Comparison of ENCODE assay signal across 2 cellular contexts in genomic region chr3:160052385-160053047, GRCh38.
TF ChIP-seq lines count a peak whose summit lies in the region.

No MANE protein-coding gene starts in this region.

TF ChIP-seq in GM23338, 12 proteins besides CTCF, POLR2A, EP300 and RAD21:
- TF ChIP-seq REST (IDR thresholded peaks at IDR 0.05; ENCODE audit: unreplicated experiment): no peak
- TF ChIP-seq ETS1 (IDR thresholded peaks at IDR 0.05): no peak
- TF ChIP-seq ZNF331 (CRISPR knock-in tag; IDR thresholded peaks at IDR 0.05; ENCODE audit: low read depth): no peak
- no peak for TF ChIP-seq EZH2 (IDR thresholded peaks at IDR 0.05; ENCODE audit: low read depth, unreplicated experiment)
- TF ChIP-seq ZNF114 (CRISPR knock-in tag; IDR thresholded peaks at IDR 0.05): no peak
- no peak for TF ChIP-seq NANOG (IDR thresholded peaks at IDR 0.05; ENCODE audit: borderline replicate concordance)
- TF ChIP-seq STAT1 (IDR thresholded peaks at IDR 0.05; ENCODE audit: unreplicated experiment): no peak
- TF ChIP-seq, protein P1, sequence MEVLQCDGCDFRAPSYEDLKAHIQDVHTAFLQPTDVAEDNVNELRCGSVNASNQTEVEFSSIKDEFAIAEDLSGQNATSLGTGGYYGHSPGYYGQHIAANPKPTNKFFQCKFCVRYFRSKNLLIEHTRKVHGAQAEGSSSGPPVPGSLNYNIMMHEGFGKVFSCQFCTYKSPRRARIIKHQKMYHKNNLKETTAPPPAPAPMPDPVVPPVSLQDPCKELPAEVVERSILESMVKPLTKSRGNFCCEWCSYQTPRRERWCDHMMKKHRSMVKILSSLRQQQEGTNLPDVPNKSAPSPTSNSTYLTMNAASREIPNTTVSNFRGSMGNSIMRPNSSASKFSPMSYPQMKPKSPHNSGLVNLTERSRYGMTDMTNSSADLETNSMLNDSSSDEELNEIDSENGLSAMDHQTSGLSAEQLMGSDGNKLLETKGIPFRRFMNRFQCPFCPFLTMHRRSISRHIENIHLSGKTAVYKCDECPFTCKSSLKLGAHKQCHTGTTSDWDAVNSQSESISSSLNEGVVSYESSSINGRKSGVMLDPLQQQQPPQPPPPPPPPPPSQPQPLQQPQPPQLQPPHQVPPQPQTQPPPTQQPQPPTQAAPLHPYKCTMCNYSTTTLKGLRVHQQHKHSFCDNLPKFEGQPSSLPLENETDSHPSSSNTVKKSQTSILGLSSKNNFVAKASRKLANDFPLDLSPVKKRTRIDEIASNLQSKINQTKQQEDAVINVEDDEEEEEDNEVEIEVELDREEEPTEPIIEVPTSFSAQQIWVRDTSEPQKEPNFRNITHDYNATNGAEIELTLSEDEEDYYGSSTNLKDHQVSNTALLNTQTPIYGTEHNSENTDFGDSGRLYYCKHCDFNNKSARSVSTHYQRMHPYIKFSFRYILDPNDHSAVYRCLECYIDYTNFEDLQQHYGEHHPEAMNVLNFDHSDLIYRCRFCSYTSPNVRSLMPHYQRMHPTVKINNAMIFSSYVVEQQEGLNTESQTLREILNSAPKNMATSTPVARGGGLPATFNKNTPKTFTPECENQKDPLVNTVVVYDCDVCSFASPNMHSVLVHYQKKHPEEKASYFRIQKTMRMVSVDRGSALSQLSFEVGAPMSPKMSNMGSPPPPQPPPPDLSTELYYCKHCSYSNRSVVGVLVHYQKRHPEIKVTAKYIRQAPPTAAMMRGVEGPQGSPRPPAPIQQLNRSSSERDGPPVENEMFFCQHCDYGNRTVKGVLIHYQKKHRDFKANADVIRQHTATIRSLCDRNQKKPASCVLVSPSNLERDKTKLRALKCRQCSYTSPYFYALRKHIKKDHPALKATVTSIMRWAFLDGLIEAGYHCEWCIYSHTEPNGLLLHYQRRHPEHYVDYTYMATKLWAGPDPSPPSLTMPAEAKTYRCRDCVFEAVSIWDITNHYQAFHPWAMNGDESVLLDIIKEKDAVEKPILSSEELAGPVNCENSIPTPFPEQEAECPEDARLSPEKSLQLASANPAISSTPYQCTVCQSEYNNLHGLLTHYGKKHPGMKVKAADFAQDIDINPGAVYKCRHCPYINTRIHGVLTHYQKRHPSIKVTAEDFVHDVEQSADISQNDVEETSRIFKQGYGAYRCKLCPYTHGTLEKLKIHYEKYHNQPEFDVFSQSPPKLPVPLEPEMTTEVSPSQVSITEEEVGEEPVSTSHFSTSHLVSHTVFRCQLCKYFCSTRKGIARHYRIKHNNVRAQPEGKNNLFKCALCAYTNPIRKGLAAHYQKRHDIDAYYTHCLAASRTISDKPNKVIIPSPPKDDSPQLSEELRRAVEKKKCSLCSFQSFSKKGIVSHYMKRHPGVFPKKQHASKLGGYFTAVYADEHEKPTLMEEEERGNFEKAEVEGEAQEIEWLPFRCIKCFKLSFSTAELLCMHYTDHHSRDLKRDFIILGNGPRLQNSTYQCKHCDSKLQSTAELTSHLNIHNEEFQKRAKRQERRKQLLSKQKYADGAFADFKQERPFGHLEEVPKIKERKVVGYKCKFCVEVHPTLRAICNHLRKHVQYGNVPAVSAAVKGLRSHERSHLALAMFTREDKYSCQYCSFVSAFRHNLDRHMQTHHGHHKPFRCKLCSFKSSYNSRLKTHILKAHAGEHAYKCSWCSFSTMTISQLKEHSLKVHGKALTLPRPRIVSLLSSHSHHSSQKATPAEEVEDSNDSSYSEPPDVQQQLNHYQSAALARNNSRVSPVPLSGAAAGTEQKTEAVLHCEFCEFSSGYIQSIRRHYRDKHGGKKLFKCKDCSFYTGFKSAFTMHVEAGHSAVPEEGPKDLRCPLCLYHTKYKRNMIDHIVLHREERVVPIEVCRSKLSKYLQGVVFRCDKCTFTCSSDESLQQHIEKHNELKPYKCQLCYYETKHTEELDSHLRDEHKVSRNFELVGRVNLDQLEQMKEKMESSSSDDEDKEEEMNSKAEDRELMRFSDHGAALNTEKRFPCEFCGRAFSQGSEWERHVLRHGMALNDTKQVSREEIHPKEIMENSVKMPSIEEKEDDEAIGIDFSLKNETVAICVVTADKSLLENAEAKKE (CRISPR knock-in tag; IDR thresholded peaks at IDR 0.05): no peak
- no peak for TF ChIP-seq EZH2phosphoT487 (IDR thresholded peaks at IDR 0.05; ENCODE audit: unreplicated experiment)
- TF ChIP-seq POLR2AphosphoS5 (IDR thresholded peaks at IDR 0.05; ENCODE audit: low read depth): no peak
- TF ChIP-seq CREB1 (CRISPR knock-in tag; IDR thresholded peaks at IDR 0.05; ENCODE audit: low read depth): no peak
- no peak for TF ChIP-seq JUNB (IDR thresholded peaks at IDR 0.05; ENCODE audit: unreplicated experiment)

TF ChIP-seq in K562, 482 proteins besides CTCF, POLR2A, EP300 and RAD21 (continued from another document):
- TF ChIP-seq, protein P2, sequence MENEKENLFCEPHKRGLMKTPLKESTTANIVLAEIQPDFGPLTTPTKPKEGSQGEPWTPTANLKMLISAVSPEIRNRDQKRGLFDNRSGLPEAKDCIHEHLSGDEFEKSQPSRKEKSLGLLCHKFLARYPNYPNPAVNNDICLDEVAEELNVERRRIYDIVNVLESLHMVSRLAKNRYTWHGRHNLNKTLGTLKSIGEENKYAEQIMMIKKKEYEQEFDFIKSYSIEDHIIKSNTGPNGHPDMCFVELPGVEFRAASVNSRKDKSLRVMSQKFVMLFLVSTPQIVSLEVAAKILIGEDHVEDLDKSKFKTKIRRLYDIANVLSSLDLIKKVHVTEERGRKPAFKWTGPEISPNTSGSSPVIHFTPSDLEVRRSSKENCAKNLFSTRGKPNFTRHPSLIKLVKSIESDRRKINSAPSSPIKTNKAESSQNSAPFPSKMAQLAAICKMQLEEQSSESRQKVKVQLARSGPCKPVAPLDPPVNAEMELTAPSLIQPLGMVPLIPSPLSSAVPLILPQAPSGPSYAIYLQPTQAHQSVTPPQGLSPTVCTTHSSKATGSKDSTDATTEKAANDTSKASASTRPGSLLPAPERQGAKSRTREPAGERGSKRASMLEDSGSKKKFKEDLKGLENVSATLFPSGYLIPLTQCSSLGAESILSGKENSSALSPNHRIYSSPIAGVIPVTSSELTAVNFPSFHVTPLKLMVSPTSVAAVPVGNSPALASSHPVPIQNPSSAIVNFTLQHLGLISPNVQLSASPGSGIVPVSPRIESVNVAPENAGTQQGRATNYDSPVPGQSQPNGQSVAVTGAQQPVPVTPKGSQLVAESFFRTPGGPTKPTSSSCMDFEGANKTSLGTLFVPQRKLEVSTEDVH (IDR thresholded peaks at IDR 0.05; ENCODE audit: low read depth, partially characterized antibody): no peak
- TF ChIP-seq, protein P3, sequence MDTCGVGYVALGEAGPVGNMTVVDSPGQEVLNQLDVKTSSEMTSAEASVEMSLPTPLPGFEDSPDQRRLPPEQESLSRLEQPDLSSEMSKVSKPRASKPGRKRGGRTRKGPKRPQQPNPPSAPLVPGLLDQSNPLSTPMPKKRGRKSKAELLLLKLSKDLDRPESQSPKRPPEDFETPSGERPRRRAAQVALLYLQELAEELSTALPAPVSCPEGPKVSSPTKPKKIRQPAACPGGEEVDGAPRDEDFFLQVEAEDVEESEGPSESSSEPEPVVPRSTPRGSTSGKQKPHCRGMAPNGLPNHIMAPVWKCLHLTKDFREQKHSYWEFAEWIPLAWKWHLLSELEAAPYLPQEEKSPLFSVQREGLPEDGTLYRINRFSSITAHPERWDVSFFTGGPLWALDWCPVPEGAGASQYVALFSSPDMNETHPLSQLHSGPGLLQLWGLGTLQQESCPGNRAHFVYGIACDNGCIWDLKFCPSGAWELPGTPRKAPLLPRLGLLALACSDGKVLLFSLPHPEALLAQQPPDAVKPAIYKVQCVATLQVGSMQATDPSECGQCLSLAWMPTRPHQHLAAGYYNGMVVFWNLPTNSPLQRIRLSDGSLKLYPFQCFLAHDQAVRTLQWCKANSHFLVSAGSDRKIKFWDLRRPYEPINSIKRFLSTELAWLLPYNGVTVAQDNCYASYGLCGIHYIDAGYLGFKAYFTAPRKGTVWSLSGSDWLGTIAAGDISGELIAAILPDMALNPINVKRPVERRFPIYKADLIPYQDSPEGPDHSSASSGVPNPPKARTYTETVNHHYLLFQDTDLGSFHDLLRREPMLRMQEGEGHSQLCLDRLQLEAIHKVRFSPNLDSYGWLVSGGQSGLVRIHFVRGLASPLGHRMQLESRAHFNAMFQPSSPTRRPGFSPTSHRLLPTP (IDR thresholded peaks at IDR 0.05; ENCODE audit: borderline replicate concordance, extremely low read depth, insufficient read length): no peak
- TF ChIP-seq ZBTB7A (IDR thresholded peaks at IDR 0.05; ENCODE audit: borderline replicate concordance, control insufficient read depth, low read depth, low read length) (no peak), ZBED1 (IDR thresholded peaks at IDR 0.05) (no peak), NR3C1 (CRISPR knock-in tag; IDR thresholded peaks at IDR 0.05) (no peak), BCOR (IDR thresholded peaks at IDR 0.05) (no peak), ZNF655 (CRISPR knock-in tag; IDR thresholded peaks at IDR 0.05) (no peak), BCL6 (CRISPR knock-in tag; IDR thresholded peaks at IDR 0.05) (no peak), ZNF707 (CRISPR knock-in tag; conservative IDR thresholded peaks at IDR 0.05) (no peak), RBM17 (IDR thresholded peaks at IDR 0.05; ENCODE audit: borderline replicate concordance, low read depth, low read length) (no peak), CEBPB (tag; IDR thresholded peaks at IDR 0.05) (no peak), XRCC4 (IDR thresholded peaks at IDR 0.05; ENCODE audit: extremely low read depth, insufficient read depth, insufficient read length) (no peak)
- TF ChIP-seq, protein P4, sequence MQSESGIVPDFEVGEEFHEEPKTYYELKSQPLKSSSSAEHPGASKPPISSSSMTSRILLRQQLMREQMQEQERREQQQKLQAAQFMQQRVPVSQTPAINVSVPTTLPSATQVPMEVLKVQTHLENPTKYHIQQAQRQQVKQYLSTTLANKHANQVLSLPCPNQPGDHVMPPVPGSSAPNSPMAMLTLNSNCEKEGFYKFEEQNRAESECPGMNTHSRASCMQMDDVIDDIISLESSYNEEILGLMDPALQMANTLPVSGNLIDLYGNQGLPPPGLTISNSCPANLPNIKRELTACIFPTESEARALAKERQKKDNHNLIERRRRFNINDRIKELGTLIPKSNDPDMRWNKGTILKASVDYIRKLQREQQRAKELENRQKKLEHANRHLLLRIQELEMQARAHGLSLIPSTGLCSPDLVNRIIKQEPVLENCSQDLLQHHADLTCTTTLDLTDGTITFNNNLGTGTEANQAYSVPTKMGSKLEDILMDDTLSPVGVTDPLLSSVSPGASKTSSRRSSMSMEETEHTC (IDR thresholded peaks at IDR 0.05): no peak
- TF ChIP-seq, protein P5, sequence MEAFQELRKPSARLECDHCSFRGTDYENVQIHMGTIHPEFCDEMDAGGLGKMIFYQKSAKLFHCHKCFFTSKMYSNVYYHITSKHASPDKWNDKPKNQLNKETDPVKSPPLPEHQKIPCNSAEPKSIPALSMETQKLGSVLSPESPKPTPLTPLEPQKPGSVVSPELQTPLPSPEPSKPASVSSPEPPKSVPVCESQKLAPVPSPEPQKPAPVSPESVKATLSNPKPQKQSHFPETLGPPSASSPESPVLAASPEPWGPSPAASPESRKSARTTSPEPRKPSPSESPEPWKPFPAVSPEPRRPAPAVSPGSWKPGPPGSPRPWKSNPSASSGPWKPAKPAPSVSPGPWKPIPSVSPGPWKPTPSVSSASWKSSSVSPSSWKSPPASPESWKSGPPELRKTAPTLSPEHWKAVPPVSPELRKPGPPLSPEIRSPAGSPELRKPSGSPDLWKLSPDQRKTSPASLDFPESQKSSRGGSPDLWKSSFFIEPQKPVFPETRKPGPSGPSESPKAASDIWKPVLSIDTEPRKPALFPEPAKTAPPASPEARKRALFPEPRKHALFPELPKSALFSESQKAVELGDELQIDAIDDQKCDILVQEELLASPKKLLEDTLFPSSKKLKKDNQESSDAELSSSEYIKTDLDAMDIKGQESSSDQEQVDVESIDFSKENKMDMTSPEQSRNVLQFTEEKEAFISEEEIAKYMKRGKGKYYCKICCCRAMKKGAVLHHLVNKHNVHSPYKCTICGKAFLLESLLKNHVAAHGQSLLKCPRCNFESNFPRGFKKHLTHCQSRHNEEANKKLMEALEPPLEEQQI (IDR thresholded peaks at IDR 0.05): no peak
